ENCODE assay signal across 20 cellular contexts in genomic region chr14:77055981-77056380, GRCh38.
"Had no signal": no experiment of that assay in that cellular context is flagged by ENCODE, and none has a peak within 500 bp of the region (broad histone marks: within the 10 kb centered on the region; RNA-seq: fewer than 3 reads in every experiment).

No MANE protein-coding gene starts in this region.

- DNase-seq: activated CD4-positive, alpha-beta T cell treated with anti-CD3 and anti-CD28 coated beads for 1 hour; activated CD4-positive, alpha-beta T cell treated with anti-CD3 and anti-CD28 coated beads, Interleukin-2, amount 50 U/mL, for 1 hour; activated CD8-positive, alpha-beta T cell treated with anti-CD3 and anti-CD28 coated beads, Interleukin-2, amount 10 ng/mL, durations not matched to agents 7 days and 5 days; central memory CD4-positive, alpha-beta T cell; effector memory CD8-positive, alpha-beta T cell; left cardiac atrium; nephron progenitor cell; sigmoid colon; spleen; stimulated activated CD4-positive, alpha-beta T cell treated with anti-CD3 and anti-CD28 coated beads, Interleukin-4, amount 100 ng/mL, for 1 hour; stimulated activated naive CD4-positive, alpha-beta T cell treated with Interleukin-2 at 50 U/mL for 16 hours; upper lobe of left lung had no signal

- H3K27me3 Mint-ChIP-seq: effector memory CD8-positive, alpha-beta T cell; memory B cell; T-cell had no signal

- H3K9ac ChIP-seq: parathyroid adenoma had no signal

- H3K4me3 Mint-ChIP-seq: activated CD8-positive, alpha-beta T cell treated with anti-CD3 and anti-CD28 coated beads, Interleukin-2, amount 10 ng/mL, durations not matched to agents 7 days and 5 days; effector memory CD8-positive, alpha-beta T cell; memory B cell; nephron progenitor cell; T-cell had no signal

- H3K27ac Mint-ChIP-seq: memory B cell, nephron progenitor cell had no signal

- H3K36me3 ChIP-seq: ascending aorta, esophagus muscularis mucosa, gastroesophageal sphincter, sigmoid colon, spleen, thoracic aorta, upper lobe of left lung had no signal

- ATAC-seq: activated CD8-positive, alpha-beta T cell treated with anti-CD3 and anti-CD28 coated beads, Interleukin-2, amount 10 ng/mL, durations not matched to agents 7 days and 5 days; effector memory CD8-positive, alpha-beta T cell; gastroesophageal sphincter; left cardiac atrium had no signal

- H3K27me3 ChIP-seq: ascending aorta, esophagus muscularis mucosa, gastroesophageal sphincter, sigmoid colon, spleen, upper lobe of left lung had no signal

- H3K9me3 ChIP-seq: thoracic aorta had no signal

- H3K4me3 ChIP-seq: ascending aorta, esophagus muscularis mucosa, gastroesophageal sphincter, sigmoid colon, spleen, thoracic aorta, upper lobe of left lung had no signal

- H3K36me3 Mint-ChIP-seq: activated naive CD4-positive, alpha-beta T cell treated with anti-CD3 and anti-CD28 coated beads, Interleukin-2, amount 50 U/mL, for 72 hours; memory B cell; T-cell had no signal

- H2AFZ ChIP-seq: parathyroid adenoma had no signal

- H3K27ac ChIP-seq: ascending aorta, esophagus muscularis mucosa, parathyroid adenoma, sigmoid colon, spleen, thoracic aorta had no signal
